8 cellular contexts compared by ENCODE assay signal in genomic region chr6:148747493-148748160, GRCh38. TPM values are rescaled to one million over a fixed set of nuclear protein-coding genes. Genes with fewer than 3 reads are reported as not detected.
DNase-seq lines count a peak whose midpoint lies in the region; ATAC-seq and TF ChIP-seq lines count a peak whose summit lies in the region.

No MANE protein-coding gene starts in this region.

- ATAC-seq in GM18907 (IDR thresholded peaks at IDR 0.05; ENCODE audit: unreplicated experiment) = peak; percentile 41

- peaks cover 52% of the 10 kb centered on the region for H3K27me3 Mint-ChIP-seq in stimulated activated naive CD8-positive, alpha-beta T cell treated with anti-CD3 and anti-CD28 coated beads, Interleukin-15, Interleukin-2, amounts not matched to agents 100 ng/mL and 50 ng/mL, for 24 hours

- H3K9me2 ChIP-seq in Loucy (replicated peaks; ENCODE audit: low read depth, low read length) = no peaks in the 10 kb centered on the region

- TF ChIP-seq CTCF in AG04450 (IDR thresholded peaks at IDR 0.05; ENCODE audit: low read depth, low read length) (0 out of 2 replicates have a peak, but pooled peaks have one; percentile 14), Loucy (conservative IDR thresholded peaks at IDR 0.05; ENCODE audit: low read length) (0 out of 2 replicates have a peak, but pooled peaks have one; percentile 22)

- H3K23ac ChIP-seq in mesenchymal stem cell (ENCODE audit: low read length in 2 of 2) = peak overlapping the region in 1 of 2 experiments; percentile 95

- H3K9me3 Mint-ChIP-seq in stimulated activated naive CD8-positive, alpha-beta T cell treated with anti-CD3 and anti-CD28 coated beads, Interleukin-15, Interleukin-2, amounts not matched to agents 100 ng/mL and 50 ng/mL, for 24 hours = no peaks in the 10 kb centered on the region

- 0% methylated on average over 20 of the region's 66 CpGs for WGBS in mesenchymal stem cell

- H3K9ac ChIP-seq in Loucy (ENCODE audit: low read depth, low read length, poor library complexity, severe bottlenecking) = peak overlapping the region; percentile 75
- peak overlapping the region; percentile 93 for H3K9ac ChIP-seq in mesenchymal stem cell (ENCODE audit: low read length)

- H3K4me3 ChIP-seq in AG04450 (ENCODE audit: low read depth, low read length) (peak overlapping the region; percentile 87), Loucy (ENCODE audit: low read length, poor library complexity, severe bottlenecking) (peak overlapping the region; percentile 74), mesenchymal stem cell (ENCODE audit: insufficient read depth in 1 of 2, low read depth in 1 of 2, low read length in 2 of 2) (peak overlapping the region; percentile 82 to 88)

- peak overlapping the region; percentile 8 to 92 for H3K18ac ChIP-seq in mesenchymal stem cell (ENCODE audit: low read depth in 1 of 2, low read length in 2 of 2)

- DNase-seq in AG04450 (ENCODE audit: low read depth, low spot score) = no peak
- peak; percentile 50 for DNase-seq in activated CD4-positive, alpha-beta T cell treated with anti-CD3 and anti-CD28 coated beads for 48 hours
- DNase-seq in effector CD8-positive, alpha-beta T cell (lab: John Stamatoyannopoulos, UW) = peak; percentile 17
- peak; percentile 57 for DNase-seq in mesenchymal stem cell
- DNase-seq in epidermal melanocyte (ENCODE audit: insufficient read length, low spot score) = no peak

- H3F3A ChIP-seq in Loucy (ENCODE audit: low read depth) = no peaks in the 10 kb centered on the region

- no peaks in the 10 kb centered on the region for H3K36me3 Mint-ChIP-seq in stimulated activated naive CD8-positive, alpha-beta T cell treated with anti-CD3 and anti-CD28 coated beads, Interleukin-15, Interleukin-2, amounts not matched to agents 100 ng/mL and 50 ng/mL, for 24 hours (ENCODE audit: low read depth)

- peak overlapping the region in 1 of 2 experiments; percentile 51 for H3K14ac ChIP-seq in mesenchymal stem cell (ENCODE audit: low read length in 2 of 2)

- peak overlapping the region; percentile 79 for H3K4me3 Mint-ChIP-seq in stimulated activated naive CD8-positive, alpha-beta T cell treated with anti-CD3 and anti-CD28 coated beads, Interleukin-15, Interleukin-2, amounts not matched to agents 100 ng/mL and 50 ng/mL, for 24 hours

- peak overlapping the region; percentile 41 for H2BK15ac ChIP-seq in mesenchymal stem cell (ENCODE audit: low read depth, poor library complexity, severe bottlenecking)

- peak overlapping the region in 1 of 2 experiments; percentile 92 for H2BK12ac ChIP-seq in mesenchymal stem cell (ENCODE audit: low read length in 2 of 2)

- H4K91ac ChIP-seq in mesenchymal stem cell (ENCODE audit: low read length) = no peak overlapping the region

- POLR2A ChIA-PET in AG04450 (lab: Yijun Ruan, JAX) = interaction anchor here (0.6 to 2.1 kb wide), 5 partner anchors 12 to 196 kb away, joined by 3 to 12 read pairs (median 5); no protein-coding TSS in a partner anchor

- H3K27me3 ChIP-seq in AG04450 (ENCODE audit: control insufficient read depth, insufficient read depth, low read length) (no peaks in the 10 kb centered on the region), Loucy (ENCODE audit: insufficient read depth, low read length, poor library complexity, severe bottlenecking) (no peaks in the 10 kb centered on the region), mesenchymal stem cell (ENCODE audit: control insufficient read depth in 1 of 2, insufficient read depth in 1 of 2, low read length in 2 of 2) (no peaks in the 10 kb centered on the region)

- H3K4me1 Mint-ChIP-seq in stimulated activated naive CD8-positive, alpha-beta T cell treated with anti-CD3 and anti-CD28 coated beads, Interleukin-15, Interleukin-2, amounts not matched to agents 100 ng/mL and 50 ng/mL, for 24 hours (ENCODE audit: low read depth) = peaks cover 28% of the 10 kb centered on the region

- peak overlapping the region; percentile 15 for H4K8ac ChIP-seq in mesenchymal stem cell (ENCODE audit: low read length)

- H3K36me3 ChIP-seq in Loucy (ENCODE audit: insufficient read depth, low read length) (no peaks in the 10 kb centered on the region), mesenchymal stem cell (ENCODE audit: control insufficient read depth in 1 of 2, insufficient read depth in 2 of 2, low read depth in 1 of 2, low read length in 2 of 2) (no peaks in the 10 kb centered on the region)

- peak overlapping the region; percentile 69 to 71 for H3K4ac ChIP-seq in mesenchymal stem cell (ENCODE audit: low read depth in 1 of 2, low read length in 2 of 2)

- peak overlapping the region; percentile 75 for H3K4me2 ChIP-seq in Loucy (ENCODE audit: low read depth, low read length, poor library complexity, severe bottlenecking)
- peak overlapping the region; percentile 99 for H3K4me2 ChIP-seq in mesenchymal stem cell (ENCODE audit: low read length, poor library complexity, severe bottlenecking)

- H3K79me1 ChIP-seq in mesenchymal stem cell (replicated peaks; ENCODE audit: low read length, poor library complexity, severe bottlenecking) = peaks cover 16% of the 10 kb centered on the region

- H2BK5ac ChIP-seq in mesenchymal stem cell (ENCODE audit: low read depth, low read length, poor library complexity, severe bottlenecking) = no peak overlapping the region

- H4K20me1 ChIP-seq in Loucy (ENCODE audit: insufficient read depth, low read length, poor library complexity, severe bottlenecking) = peaks cover 17% of the 10 kb centered on the region

- H3K79me2 ChIP-seq in Loucy (ENCODE audit: insufficient read depth, low read length) = peaks cover 41% of the 10 kb centered on the region; the same call in 1 of the 2 replicates

- CTCF ChIA-PET in AG04450 (lab: Charles Lee) = interaction anchor here (5.2 kb wide), 1 partner anchor 170 kb away, joined by 18 read pairs; no protein-coding TSS in a partner anchor

- H3K9me3 ChIP-seq in AG04450 (ENCODE audit: control insufficient read depth, insufficient read depth, low read length) = no peaks in the 10 kb centered on the region; the same call in 1 of the 2 replicates
- no peaks in the 10 kb centered on the region for H3K9me3 ChIP-seq in Loucy (ENCODE audit: insufficient read depth, low read depth, low read length)
- no peaks in the 10 kb centered on the region for H3K9me3 ChIP-seq in mesenchymal stem cell (ENCODE audit: control insufficient read depth, low read length)

- H3K27ac Mint-ChIP-seq in stimulated activated naive CD8-positive, alpha-beta T cell treated with anti-CD3 and anti-CD28 coated beads, Interleukin-15, Interleukin-2, amounts not matched to agents 100 ng/mL and 50 ng/mL, for 24 hours = no peak overlapping the region

- H2BK120ac ChIP-seq in mesenchymal stem cell (ENCODE audit: low read depth, low read length) = peak overlapping the region; percentile 82

- H2AFZ ChIP-seq in Loucy (ENCODE audit: low read length) (peak overlapping the region; percentile 84), mesenchymal stem cell (ENCODE audit: low read depth, low read length) (peak overlapping the region; percentile 83)

- H2AK5ac ChIP-seq in mesenchymal stem cell (ENCODE audit: low read length, severe bottlenecking) = no peak overlapping the region

- H3K4me1 ChIP-seq in Loucy (ENCODE audit: insufficient read depth, low read length, poor library complexity, severe bottlenecking) (peaks cover 24% of the 10 kb centered on the region), mesenchymal stem cell (ENCODE audit: control insufficient read depth, insufficient read depth, low read depth, low read length) (peaks cover 18% of the 10 kb centered on the region)

- H3K27ac ChIP-seq in AG04450 (ENCODE audit: low read depth, low read length) (peak overlapping the region; percentile 65), mesenchymal stem cell (ENCODE audit: low read length, poor library complexity, severe bottlenecking) (no peak overlapping the region)

RNA-seq across cellular contexts. Expression of gene UST, which starts 0.8 kb away (rescaled TPM):
- polyA plus RNA-seq in AG04450 (2011; rRNA removed) = 18.6 and 21.4 TPM in 2 replicates
- polyA minus RNA-seq in AG04450 (2011; rRNA and poly(A)+ RNA removed) = 15.2 and 20.6 TPM in 2 replicates
- 9.2 TPM for polyA plus RNA-seq in mesenchymal stem cell (2013, experiment 1 of 2)
- polyA plus RNA-seq in mesenchymal stem cell (2013, experiment 2 of 2) = 8.9 TPM

Comparison
In these comparisons a context has a peak if more than half of its experiments do, and no peak if none do; other contexts are left out.
1. DNase-seq: peak in activated CD4-positive, alpha-beta T cell treated with anti-CD3 and anti-CD28 coated beads for 48 hours (single experiment), effector CD8-positive, alpha-beta T cell (single experiment) and mesenchymal stem cell (single experiment); none in AG04450 (single experiment) and epidermal melanocyte (single experiment).
2. Peak in every context shown above with its lines, with median percentiles within 50 percentile points of each other: H3K4me3 ChIP-seq.